15 cellular contexts compared by ENCODE assay signal in genomic region chr10:116132716-116133420, GRCh38.
DNase-seq lines count a peak whose midpoint lies in the region; ATAC-seq and TF ChIP-seq lines count a peak whose summit lies in the region.
"Had no signal": no experiment of that assay in that cellular context is flagged by ENCODE, and none has a peak within 500 bp of the region (broad histone marks: within the 10 kb centered on the region; RNA-seq: fewer than 3 reads in every experiment).

No MANE protein-coding gene starts in this region.

- H3K9me3 ChIP-seq in esophagus muscularis mucosa: peaks cover 0 to 12% (median 0%) of the 10 kb centered on the region in 4 donors

- no peak for TF ChIP-seq CTCF in esophagus muscularis mucosa (IDR thresholded peaks at IDR 0.05)
- no peak for TF ChIP-seq CTCF in neural crest cell (conservative IDR thresholded peaks at IDR 0.05)

- H3K27ac Mint-ChIP-seq in neural crest cell (ENCODE audit: unreplicated experiment): no peak overlapping the region

- H3K4me3 ChIP-seq in esophagus muscularis mucosa: no peak overlapping the region
- H3K4me3 ChIP-seq: A549, PC-9 had no signal

- no peak for TF ChIP-seq POLR2A in esophagus muscularis mucosa (IDR thresholded peaks at IDR 0.05; ENCODE audit: low read depth)

- intact Hi-C loops in esophagus muscularis mucosa (cut with DNase I): no loop called here

- peaks cover 15% of the 10 kb centered on the region for H3K36me3 Mint-ChIP-seq in neural crest cell (ENCODE audit: low read depth)

- no peaks in the 10 kb centered on the region for H3K36me3 ChIP-seq in esophagus muscularis mucosa

- no peaks in the 10 kb centered on the region for H3K27me3 ChIP-seq in esophagus muscularis mucosa

- H3K9me3 Mint-ChIP-seq in neural crest cell: peaks cover 4% of the 10 kb centered on the region

- WGBS in esophagus muscularis mucosa: 71% methylated on average over 16 of the region's 16 CpGs

- no peaks in the 10 kb centered on the region for H3K4me1 ChIP-seq in esophagus muscularis mucosa
- H3K4me1 ChIP-seq: A549 had no signal

- no peaks in the 10 kb centered on the region for H3K27me3 Mint-ChIP-seq in neural crest cell (ENCODE audit: low read depth)

- no peak for ATAC-seq in GM18519 (IDR thresholded peaks at IDR 0.05; ENCODE audit: low FRiP score, unreplicated experiment)
- ATAC-seq: A549 had no signal

- peak overlapping the region; percentile 20 for H3K4me3 Mint-ChIP-seq in neural crest cell

- H3K4me1 Mint-ChIP-seq in neural crest cell: peaks cover 18% of the 10 kb centered on the region

- TF ChIP-seq EP300 in esophagus muscularis mucosa (IDR thresholded peaks at IDR 0.05): no peak

- no peak overlapping the region for H3K27ac ChIP-seq in esophagus muscularis mucosa (replicated peaks in 1 of 4)
- H3K27ac ChIP-seq: A549, PC-9 had no signal

- DNase-seq in Ammon's horn (ENCODE audit: low spot score) (peak; percentile 26), NCI-H524 treated with DMSO at 0.1 percent for 48 hours (lab: John Stamatoyannopoulos, UW) (peak; percentile 28), esophagus muscularis mucosa (ENCODE audit: extremely low spot score) (peak; percentile 29), neural crest cell (ENCODE audit: low read depth, low spot score) (no peak), CD1c-positive myeloid dendritic cell (ENCODE audit: extremely low spot score) (no peak), Kasumi-1 (lab: John Stamatoyannopoulos, UW) (no peak), NCI-H1048 (lab: John Stamatoyannopoulos, UW) (no peak)
- DNase-seq: C1 segment of cervical spinal cord, EL, KBM-7, NCI-H1092, NCI-H748 treated with DMSO at 0.1 percent for 48 hours, PC-9 had no signal

Comparison
In these comparisons a context has a peak if more than half of its experiments do, and no peak if none do; other contexts are left out.
1. DNase-seq: peak in Ammon's horn (single experiment), NCI-H524 treated with DMSO at 0.1 percent for 48 hours (single experiment) and esophagus muscularis mucosa (single experiment); none in neural crest cell (single experiment), CD1c-positive myeloid dendritic cell (single experiment), Kasumi-1 (0 of 2) and NCI-H1048 (single experiment).